In the genomic region with DNA sequence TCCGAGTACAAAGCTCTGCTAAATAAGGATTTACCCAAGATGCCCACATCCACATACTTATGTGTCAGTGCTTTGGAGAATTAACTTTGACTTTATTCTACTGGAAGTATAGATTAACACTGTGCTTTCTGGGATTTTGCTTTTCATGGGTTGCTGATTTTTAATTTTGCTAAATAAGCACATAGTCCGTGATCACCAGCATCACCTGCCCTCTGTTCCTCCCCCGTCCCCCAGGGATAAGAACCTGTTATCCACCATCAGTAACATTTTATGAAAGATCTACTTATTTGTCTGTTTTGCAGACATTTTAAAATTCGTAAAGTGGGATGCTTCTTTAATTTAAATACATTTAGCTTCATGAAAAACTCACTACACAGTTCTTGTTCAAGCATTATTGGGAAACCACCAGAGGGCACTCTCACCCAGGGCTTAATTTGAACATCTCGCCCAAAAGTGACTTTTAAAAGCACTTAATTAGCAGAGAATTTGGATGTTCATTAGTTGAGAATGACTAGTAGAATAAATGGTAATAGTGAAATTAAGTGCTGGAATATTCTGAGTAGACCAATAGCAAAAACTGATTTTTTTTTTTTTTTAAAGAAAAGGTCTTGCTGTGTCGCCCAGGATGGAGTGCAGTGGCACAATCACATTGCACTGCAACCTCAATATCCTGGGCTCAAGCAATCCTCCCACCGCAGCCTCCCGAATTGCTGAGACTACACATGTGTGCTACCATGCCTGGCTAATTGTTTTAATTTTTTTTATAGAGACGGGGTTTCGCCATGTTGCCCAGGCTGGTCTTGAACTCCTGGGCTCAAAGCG, we compare ENCODE assay signal across 8 cellular contexts. TPM values are rescaled to one million over a fixed set of nuclear protein-coding genes. Genes with fewer than 3 reads are reported as not detected.
DNase-seq lines count a peak whose midpoint lies in the region; ATAC-seq and TF ChIP-seq lines count a peak whose summit lies in the region.

No MANE protein-coding gene starts in this region.

- H3K27me3 Mint-ChIP-seq in WTC11 (ENCODE audit: low read depth) (no peaks in the 10 kb centered on the region), chondrocyte (ENCODE audit: low read depth) (no peaks in the 10 kb centered on the region)

- POLR2A ChIA-PET in WTC11 (lab: Charles Lee), result interaction anchor here (0.7 kb wide), 1 partner anchor 507 kb away, joined by 3 read pairs; no protein-coding TSS in a partner anchor

- TF ChIP-seq CTCF in WTC11 (IDR thresholded peaks at IDR 0.05) (peak; percentile 57), chondrocyte (IDR thresholded peaks at IDR 0.05) (peak; percentile 97)

- H3K4me1 Mint-ChIP-seq in WTC11, result no peaks in the 10 kb centered on the region
- peaks cover 7% of the 10 kb centered on the region for H3K4me1 Mint-ChIP-seq in chondrocyte (ENCODE audit: low read depth)

- DNase-seq in DMS 273 (lab: John Stamatoyannopoulos, UW; ENCODE audit: unreplicated experiment) (peak; percentile 59), DMS 273 treated with DMSO at 0.1 percent for 48 hours (lab: John Stamatoyannopoulos, UW) (no peak), NCI-H1105 treated with DMSO at 0.1 percent for 48 hours (lab: John Stamatoyannopoulos, UW) (peak; percentile 22), WTC11 (ENCODE audit: low spot score) (peak; percentile 45), chondrocyte (ENCODE audit: low spot score) (no peak), midbrain (lab: John Stamatoyannopoulos, UW) (peak; percentile 42), GDM1 (lab: John Stamatoyannopoulos, UW) (no peak)
- peak; percentile 54 for DNase-seq in stimulated activated naive CD4-positive, alpha-beta T cell treated with Interleukin-2 at 50 U/mL for 16 hours (lab: John Stamatoyannopoulos, UW)

- peaks cover 18% of the 10 kb centered on the region for H3K36me3 Mint-ChIP-seq in WTC11
- H3K36me3 Mint-ChIP-seq in chondrocyte (ENCODE audit: low read depth), result peaks cover 7% of the 10 kb centered on the region

- H3K9me3 Mint-ChIP-seq in WTC11 (no peaks in the 10 kb centered on the region), chondrocyte (ENCODE audit: low read depth) (no peaks in the 10 kb centered on the region)

- ATAC-seq in WTC11, result no peak

- CTCF ChIA-PET in WTC11 (lab: Charles Lee), result interaction anchor here (0.6 to 4.5 kb wide), 29 partner anchors 9 to 599 kb away, joined by 3 to 74 read pairs (median 3); no protein-coding TSS in a partner anchor

- no peak overlapping the region for H3K27ac Mint-ChIP-seq in WTC11
- no peak overlapping the region for H3K27ac Mint-ChIP-seq in chondrocyte (ENCODE audit: unreplicated experiment)

- H3K4me3 Mint-ChIP-seq in WTC11 (no peak overlapping the region), chondrocyte (ENCODE audit: unreplicated experiment) (no peak overlapping the region)

TF ChIP-seq in WTC11, 78 proteins besides CTCF, POLR2A, EP300 and RAD21:
- TF ChIP-seq ELF4 (CRISPR knock-in tag; IDR thresholded peaks at IDR 0.05; ENCODE audit: low read depth) (no peak), ATF2 (CRISPR knock-in tag; IDR thresholded peaks at IDR 0.05; ENCODE audit: borderline replicate concordance, low read depth) (no peak), JAZF1 (CRISPR knock-in tag; IDR thresholded peaks at IDR 0.05) (no peak), ZNF425 (CRISPR knock-in tag; conservative IDR thresholded peaks at IDR 0.05) (no peak), ATF1 (CRISPR knock-in tag; IDR thresholded peaks at IDR 0.05) (no peak), AFF4 (CRISPR knock-in tag; IDR thresholded peaks at IDR 0.05; ENCODE audit: borderline replicate concordance) (no peak), NR2C2 (CRISPR knock-in tag; IDR thresholded peaks at IDR 0.05) (no peak), FOXP1 (CRISPR knock-in tag; IDR thresholded peaks at IDR 0.05; ENCODE audit: borderline replicate concordance) (no peak), NR1H2 (CRISPR knock-in tag; IDR thresholded peaks at IDR 0.05) (no peak), ZNF671 (CRISPR knock-in tag; IDR thresholded peaks at IDR 0.05) (no peak)
- TF ChIP-seq, protein P1, sequence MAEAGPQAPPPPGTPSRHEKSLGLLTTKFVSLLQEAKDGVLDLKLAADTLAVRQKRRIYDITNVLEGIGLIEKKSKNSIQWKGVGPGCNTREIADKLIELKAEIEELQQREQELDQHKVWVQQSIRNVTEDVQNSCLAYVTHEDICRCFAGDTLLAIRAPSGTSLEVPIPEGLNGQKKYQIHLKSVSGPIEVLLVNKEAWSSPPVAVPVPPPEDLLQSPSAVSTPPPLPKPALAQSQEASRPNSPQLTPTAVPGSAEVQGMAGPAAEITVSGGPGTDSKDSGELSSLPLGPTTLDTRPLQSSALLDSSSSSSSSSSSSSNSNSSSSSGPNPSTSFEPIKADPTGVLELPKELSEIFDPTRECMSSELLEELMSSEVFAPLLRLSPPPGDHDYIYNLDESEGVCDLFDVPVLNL (CRISPR knock-in tag; IDR thresholded peaks at IDR 0.05; ENCODE audit: borderline replicate concordance, low read depth), result no peak
- TF ChIP-seq, protein P2, sequence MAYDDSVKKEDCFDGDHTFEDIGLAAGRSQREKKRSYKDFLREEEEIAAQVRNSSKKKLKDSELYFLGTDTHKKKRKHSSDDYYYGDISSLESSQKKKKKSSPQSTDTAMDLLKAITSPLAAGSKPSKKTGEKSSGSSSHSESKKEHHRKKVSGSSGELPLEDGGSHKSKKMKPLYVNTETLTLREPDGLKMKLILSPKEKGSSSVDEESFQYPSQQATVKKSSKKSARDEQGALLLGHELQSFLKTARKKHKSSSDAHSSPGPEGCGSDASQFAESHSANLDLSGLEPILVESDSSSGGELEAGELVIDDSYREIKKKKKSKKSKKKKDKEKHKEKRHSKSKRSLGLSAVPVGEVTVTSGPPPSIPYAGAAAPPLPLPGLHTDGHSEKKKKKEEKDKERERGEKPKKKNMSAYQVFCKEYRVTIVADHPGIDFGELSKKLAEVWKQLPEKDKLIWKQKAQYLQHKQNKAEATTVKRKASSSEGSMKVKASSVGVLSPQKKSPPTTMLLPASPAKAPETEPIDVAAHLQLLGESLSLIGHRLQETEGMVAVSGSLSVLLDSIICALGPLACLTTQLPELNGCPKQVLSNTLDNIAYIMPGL (CRISPR knock-in tag; IDR thresholded peaks at IDR 0.05), result no peak

RNA-seq across cellular contexts. Expression of gene MRPL42, which starts 35.7 kb away (rescaled TPM):
- 112 to 124 TPM (median 121 TPM) in 3 replicates for total RNA-seq in WTC11 (2021)
- total RNA-seq in chondrocyte, result 41.4 to 44.4 TPM (median 42.0 TPM) in 3 replicates

Comparison
In these comparisons a context has a peak if more than half of its experiments do, and no peak if none do; other contexts are left out.
1. DNase-seq: peak in DMS 273 (single experiment), NCI-H1105 treated with DMSO at 0.1 percent for 48 hours (single experiment), WTC11 (single experiment), midbrain (single experiment) and stimulated activated naive CD4-positive, alpha-beta T cell treated with Interleukin-2 at 50 U/mL for 16 hours (single experiment); none in DMS 273 treated with DMSO at 0.1 percent for 48 hours (single experiment), chondrocyte (single experiment) and GDM1 (single experiment).